In genomic region chr13:40404967-40405716, GRCh38 we compare ENCODE assay signal across 19 cellular contexts.
A peak's percentile ranks its signal among the peaks of the same experiment; 100 is the strongest.
DNase-seq lines count a peak whose midpoint lies in the region; ATAC-seq and TF ChIP-seq lines count a peak whose summit lies in the region.
"Had no signal": no experiment of that assay in that cellular context is flagged by ENCODE, and none has a peak within 500 bp of the region (broad histone marks: within the 10 kb centered on the region; RNA-seq: fewer than 3 reads in every experiment).

No MANE protein-coding gene starts in this region.

- 92 to 94% methylated on average over 4 of the region's 4 CpGs for WGBS in heart right ventricle, 2 donors

- H3K27ac Mint-ChIP-seq in stimulated activated naive B cell treated with anti-CD40 and anti-IgM and Interleukin-4, amounts not matched to agents 10 μg/mL and 1 μg/mL and 100 μg/mL, for 72 hours: peak overlapping the region; percentile 63
- H3K27ac Mint-ChIP-seq: GM23338 had no signal

- H3K4me3 ChIP-seq in heart right ventricle: no peak overlapping the region
- no peak overlapping the region for H3K4me3 ChIP-seq in adipocyte (ENCODE audit: low read length)
- H3K4me3 ChIP-seq in muscle layer of colon (ENCODE audit: low read depth in 1 of 2, low read length in 2 of 2): no peak overlapping the region
- H3K4me3 ChIP-seq: BLaER1 treated with 17β-estradiol and CSF1 and Interleukin-3, amounts not matched to agents 10 nM and 100 nM; GM23338; SJCRH30 had no signal

- no peaks in the 10 kb centered on the region for H3K9me3 ChIP-seq in heart right ventricle
- H3K9me3 ChIP-seq in adipocyte (ENCODE audit: control insufficient read depth, low read length): no peaks in the 10 kb centered on the region
- H3K9me3 ChIP-seq in muscle layer of colon (ENCODE audit: low read length): no peaks in the 10 kb centered on the region
- H3K9me3 ChIP-seq: SJCRH30 had no signal

- H3K9ac ChIP-seq in adipocyte (ENCODE audit: low read length) (peak overlapping the region; percentile 15), muscle layer of colon (ENCODE audit: low read length) (no peak overlapping the region)
- H3K9ac ChIP-seq: BLaER1 treated with 17β-estradiol and CSF1 and Interleukin-3, amounts not matched to agents 10 nM and 100 nM had no signal

- no peaks in the 10 kb centered on the region for H3K36me3 ChIP-seq in heart right ventricle
- no peaks in the 10 kb centered on the region for H3K36me3 ChIP-seq in adipocyte (ENCODE audit: control insufficient read depth, insufficient read depth, low read length, severe bottlenecking)
- H3K36me3 ChIP-seq in muscle layer of colon (ENCODE audit: insufficient read depth, low read length): no peaks in the 10 kb centered on the region
- H3K36me3 ChIP-seq: BLaER1 treated with 17β-estradiol and CSF1 and Interleukin-3, amounts not matched to agents 10 nM and 100 nM; SJCRH30 had no signal

- intact Hi-C loops in Right ventricle myocardium inferior (cut with DNase I): loop anchor here (10.0 kb wide), 1 partner anchor 70 kb away; no protein-coding TSS in a partner anchor
- intact Hi-C loops in heart right ventricle (cut with DNase I): loop anchor here in 7 of 10 donors (5.0 to 10.0 kb wide), 7 partner anchors 37 to 340 kb away; partner anchors contain the start of gene FOXO1 (in 5 of the 7)

- no peak overlapping the region for H3K4me3 Mint-ChIP-seq in stimulated activated naive B cell treated with anti-CD40 and anti-IgM and Interleukin-4, amounts not matched to agents 10 μg/mL and 1 μg/mL and 100 μg/mL, for 72 hours
- H3K4me3 Mint-ChIP-seq: GM23338 had no signal

- no peaks in the 10 kb centered on the region for H3K27me3 ChIP-seq in heart right ventricle
- no peaks in the 10 kb centered on the region for H3K27me3 ChIP-seq in adipocyte (replicated peaks; ENCODE audit: control insufficient read depth, insufficient read depth, low read length)
- H3K27me3 ChIP-seq in muscle layer of colon (ENCODE audit: control insufficient read depth in 1 of 2, insufficient read depth in 2 of 2, low read length in 2 of 2): no peaks in the 10 kb centered on the region
- H3K27me3 ChIP-seq: BLaER1 treated with 17β-estradiol and CSF1 and Interleukin-3, amounts not matched to agents 10 nM and 100 nM; SJCRH30 had no signal

- no peaks in the 10 kb centered on the region for H3K9me3 Mint-ChIP-seq in stimulated activated naive B cell treated with anti-CD40 and anti-IgM and Interleukin-4, amounts not matched to agents 10 μg/mL and 1 μg/mL and 100 μg/mL, for 72 hours
- H3K9me3 Mint-ChIP-seq: GM23338 had no signal

- no peaks in the 10 kb centered on the region for H3K27me3 Mint-ChIP-seq in stimulated activated naive B cell treated with anti-CD40 and anti-IgM and Interleukin-4, amounts not matched to agents 10 μg/mL and 1 μg/mL and 100 μg/mL, for 72 hours

- no peak for DNase-seq in Right ventricle myocardium inferior (ENCODE audit: missing footprints)
- no peak for DNase-seq in heart right ventricle
- DNase-seq in adipocyte (ENCODE audit: low read depth): no peak
- no peak for DNase-seq in stimulated activated naive B cell treated with anti-CD40 and anti-IgM and Interleukin-4, amounts not matched to agents 10 μg/mL and 1 μg/mL and 100 μg/mL, for 72 hours
- no peak for DNase-seq in activated gamma-delta T cell (lab: John Stamatoyannopoulos, UW)
- no peak for DNase-seq in NCI-H510A (lab: John Stamatoyannopoulos, UW)
- DNase-seq in NCI-H1048 (lab: John Stamatoyannopoulos, UW): no peak
- DNase-seq: HCEC 1CT, KBM-7, NCI-H1417, NCI-H187, NCI-H2227 treated with DMSO at 0.1 percent for 48 hours, NCI-H524 treated with DMSO at 0.1 percent for 48 hours, PC-3, RPMI8226, SJCRH30 had no signal

- H3K27ac ChIP-seq in heart right ventricle (no peak overlapping the region), muscle layer of colon (ENCODE audit: low read depth, low read length) (peak overlapping the region; percentile 4)
- H3K27ac ChIP-seq: BLaER1 treated with 17β-estradiol and CSF1 and Interleukin-3, amounts not matched to agents 10 nM and 100 nM; SJCRH30 had no signal

- peaks cover 39 to 47% of the 10 kb centered on the region in 2 donors for H3K4me1 Mint-ChIP-seq in stimulated activated naive B cell treated with anti-CD40 and anti-IgM and Interleukin-4, amounts not matched to agents 10 μg/mL and 1 μg/mL and 100 μg/mL, for 72 hours

- TF ChIP-seq CTCF in heart right ventricle (IDR thresholded peaks at IDR 0.05): no peak

- H3K4me1 ChIP-seq in heart right ventricle: peaks cover 2 to 52% (median 34%) of the 10 kb centered on the region in 9 donors
- peaks cover 74% of the 10 kb centered on the region for H3K4me1 ChIP-seq in adipocyte (ENCODE audit: control insufficient read depth, insufficient read depth, low read length)
- peaks cover 40% of the 10 kb centered on the region for H3K4me1 ChIP-seq in muscle layer of colon (ENCODE audit: insufficient read depth, low read length)

- H3K36me3 Mint-ChIP-seq in stimulated activated naive B cell treated with anti-CD40 and anti-IgM and Interleukin-4, amounts not matched to agents 10 μg/mL and 1 μg/mL and 100 μg/mL, for 72 hours: no peaks in the 10 kb centered on the region

- peak; percentile 19 for ATAC-seq in Right ventricle myocardium inferior
- ATAC-seq in heart right ventricle: no peak
- no peak for ATAC-seq in stimulated activated naive B cell treated with anti-CD40 and anti-IgM and Interleukin-4, amounts not matched to agents 10 μg/mL and 1 μg/mL and 100 μg/mL, for 72 hours (replicated peaks)
- ATAC-seq: GM23338, PC-3 had no signal
